ENCODE assay signal across 29 cellular contexts in genomic region chr9:23728736-23729135, GRCh38.
"Had no signal": no experiment of that assay in that cellular context is flagged by ENCODE, and none has a peak within 500 bp of the region (broad histone marks: within the 10 kb centered on the region; RNA-seq: fewer than 3 reads in every experiment).

No MANE protein-coding gene starts in this region.

- H3K4me1 ChIP-seq: adrenal gland, body of pancreas, esophagus muscularis mucosa, gastrocnemius medialis, heart right ventricle had no signal

- H3K27ac ChIP-seq: adrenal gland, body of pancreas, esophagus muscularis mucosa, foreskin keratinocyte, gastrocnemius medialis, heart right ventricle had no signal

- DNase-seq: activated CD4-positive, alpha-beta memory T cell treated with anti-CD3 and anti-CD28 coated beads for 36 hours; activated CD4-positive, alpha-beta T cell treated with anti-CD3 and anti-CD28 coated beads for 36 hours; activated CD4-positive, alpha-beta T cell treated with anti-CD3 and anti-CD28 coated beads, Interleukin-2, amount 10 ng/mL, durations not matched to agents 24 days and 14 days; activated CD4-positive, CD25-positive, alpha-beta regulatory T cell; activated CD4-positive, CD25-positive, alpha-beta regulatory T cell treated with anti-CD3 and anti-CD28 coated beads, Interleukin-2, amount 50 U/mL, for 72 hours; activated CD8-positive, alpha-beta memory T cell treated with anti-CD3 and anti-CD28 coated beads, Interleukin-2, amount 10 ng/mL, durations not matched to agents 7 days and 5 days; activated CD8-positive, alpha-beta memory T cell treated with anti-CD3 and anti-CD28 coated beads, Interleukin-2, amount 50 U/mL, for 4 hours; activated CD8-positive, alpha-beta T cell treated with anti-CD3 and anti-CD28 coated beads, Interleukin-2, amount 10 ng/mL, durations not matched to agents 7 days and 5 days; activated effector memory CD4-positive, alpha-beta T cell treated with anti-CD3 and anti-CD28 coated beads, Interleukin-2, amount 50 U/mL, for 16 hours; activated naive CD4-positive, alpha-beta T cell treated with anti-CD3 and anti-CD28 coated beads for 36 hours; activated naive CD8-positive, alpha-beta T cell treated with anti-CD3 and anti-CD28 coated beads for 36 hours; activated naive CD8-positive, alpha-beta T cell treated with anti-CD3 and anti-CD28 coated beads, Interleukin-2, amount 50 U/mL, for 24 hours; activated T-cell treated with anti-CD3 and anti-CD28 coated beads, Interleukin-2, amount 50 U/mL, for 1 hour; activated T-cell treated with anti-CD3 and anti-CD28 coated beads, Interleukin-2, amount 50 U/mL, for 48 hours; adrenal gland; amygdala; aorta; body of pancreas; caudate nucleus; cortex of kidney; dermis blood vessel endothelial cell; effector CD4-positive, alpha-beta T cell; effector memory CD8-positive, alpha-beta T cell; erythroblast; foreskin keratinocyte; gastrocnemius medialis; heart right ventricle; T-helper 17 cell had no signal

- H3K27me3 ChIP-seq: adrenal gland, body of pancreas, esophagus muscularis mucosa, foreskin keratinocyte, gastrocnemius medialis, heart right ventricle had no signal

- H3K36me3 ChIP-seq: adrenal gland, esophagus muscularis mucosa, gastrocnemius medialis, heart right ventricle had no signal

- H3K4me3 ChIP-seq: adrenal gland, body of pancreas, esophagus muscularis mucosa, gastrocnemius medialis, heart right ventricle had no signal

- H3K9me3 ChIP-seq: adrenal gland, body of pancreas, esophagus muscularis mucosa, gastrocnemius medialis, heart right ventricle had no signal
